In the genomic region with DNA sequence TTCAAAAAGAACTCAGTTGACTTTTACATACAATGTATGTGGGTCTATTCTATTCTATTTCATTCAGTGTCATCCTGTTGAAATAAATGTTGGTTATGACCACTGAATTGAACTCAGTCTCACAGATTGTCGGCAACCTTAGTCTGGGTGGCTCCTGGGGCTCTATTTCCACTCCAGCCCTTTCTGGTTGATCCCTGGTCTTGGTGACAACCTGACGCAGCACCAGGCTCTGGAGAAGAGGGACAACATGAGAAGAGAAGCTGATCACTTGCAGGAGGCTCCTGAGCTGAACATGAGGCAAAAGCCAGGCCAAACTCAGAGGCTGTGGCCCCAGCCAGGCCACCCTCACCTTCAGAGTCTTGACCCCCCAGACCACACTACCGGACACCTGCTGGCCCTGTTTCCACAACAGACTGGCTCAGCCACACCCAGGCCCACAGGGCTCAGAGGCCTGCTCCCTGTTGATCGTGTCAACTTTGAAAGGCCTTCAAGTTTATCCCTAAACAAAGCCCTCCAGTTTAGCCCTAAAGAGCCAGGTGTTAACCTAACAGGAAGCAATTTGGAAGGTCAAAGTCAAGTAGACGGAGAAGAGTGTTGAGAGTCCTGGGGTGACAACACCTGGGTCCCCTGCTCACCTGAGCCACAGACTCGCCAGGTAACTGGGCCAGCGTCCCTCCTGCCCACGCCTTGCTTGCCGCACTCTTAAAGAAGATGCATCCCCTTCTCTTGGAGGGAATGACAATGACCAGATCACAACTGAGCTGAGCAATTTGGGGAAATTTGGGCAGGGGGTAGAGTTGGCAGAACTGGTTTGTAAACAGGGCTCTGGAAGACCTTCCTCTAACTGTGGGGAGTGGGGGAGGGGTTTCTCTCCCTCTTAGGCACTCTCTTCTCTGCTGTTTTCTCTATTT, we compare ENCODE assay signal across 1 cellular context.
TF ChIP-seq lines count a peak whose summit lies in the region.

No MANE protein-coding gene starts in this region.

TF ChIP-seq in HepG2, 621 proteins besides CTCF, POLR2A, EP300 and RAD21 (continued from another document):
- TF ChIP-seq RFX5 (IDR thresholded peaks at IDR 0.05; ENCODE audit: low read depth, low read length), result no peak
- TF ChIP-seq, protein P1, sequence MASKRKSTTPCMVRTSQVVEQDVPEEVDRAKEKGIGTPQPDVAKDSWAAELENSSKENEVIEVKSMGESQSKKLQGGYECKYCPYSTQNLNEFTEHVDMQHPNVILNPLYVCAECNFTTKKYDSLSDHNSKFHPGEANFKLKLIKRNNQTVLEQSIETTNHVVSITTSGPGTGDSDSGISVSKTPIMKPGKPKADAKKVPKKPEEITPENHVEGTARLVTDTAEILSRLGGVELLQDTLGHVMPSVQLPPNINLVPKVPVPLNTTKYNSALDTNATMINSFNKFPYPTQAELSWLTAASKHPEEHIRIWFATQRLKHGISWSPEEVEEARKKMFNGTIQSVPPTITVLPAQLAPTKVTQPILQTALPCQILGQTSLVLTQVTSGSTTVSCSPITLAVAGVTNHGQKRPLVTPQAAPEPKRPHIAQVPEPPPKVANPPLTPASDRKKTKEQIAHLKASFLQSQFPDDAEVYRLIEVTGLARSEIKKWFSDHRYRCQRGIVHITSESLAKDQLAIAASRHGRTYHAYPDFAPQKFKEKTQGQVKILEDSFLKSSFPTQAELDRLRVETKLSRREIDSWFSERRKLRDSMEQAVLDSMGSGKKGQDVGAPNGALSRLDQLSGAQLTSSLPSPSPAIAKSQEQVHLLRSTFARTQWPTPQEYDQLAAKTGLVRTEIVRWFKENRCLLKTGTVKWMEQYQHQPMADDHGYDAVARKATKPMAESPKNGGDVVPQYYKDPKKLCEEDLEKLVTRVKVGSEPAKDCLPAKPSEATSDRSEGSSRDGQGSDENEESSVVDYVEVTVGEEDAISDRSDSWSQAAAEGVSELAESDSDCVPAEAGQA (IDR thresholded peaks at IDR 0.05; ENCODE audit: low read depth), result no peak
- TF ChIP-seq, protein P1 (CRISPR knock-in tag; IDR thresholded peaks at IDR 0.05; ENCODE audit: borderline replicate concordance), result no peak
- TF ChIP-seq ZFAT (CRISPR knock-in tag; conservative IDR thresholded peaks at IDR 0.05), result no peak
- TF ChIP-seq, protein P2, sequence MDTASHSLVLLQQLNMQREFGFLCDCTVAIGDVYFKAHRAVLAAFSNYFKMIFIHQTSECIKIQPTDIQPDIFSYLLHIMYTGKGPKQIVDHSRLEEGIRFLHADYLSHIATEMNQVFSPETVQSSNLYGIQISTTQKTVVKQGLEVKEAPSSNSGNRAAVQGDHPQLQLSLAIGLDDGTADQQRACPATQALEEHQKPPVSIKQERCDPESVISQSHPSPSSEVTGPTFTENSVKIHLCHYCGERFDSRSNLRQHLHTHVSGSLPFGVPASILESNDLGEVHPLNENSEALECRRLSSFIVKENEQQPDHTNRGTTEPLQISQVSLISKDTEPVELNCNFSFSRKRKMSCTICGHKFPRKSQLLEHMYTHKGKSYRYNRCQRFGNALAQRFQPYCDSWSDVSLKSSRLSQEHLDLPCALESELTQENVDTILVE (CRISPR knock-in tag; IDR thresholded peaks at IDR 0.05), result no peak
- no peak for TF ChIP-seq HNRNPLL (IDR thresholded peaks at IDR 0.05; ENCODE audit: low read depth, low read length, poor library complexity, severe bottlenecking)
- no peak for TF ChIP-seq SIN3A (IDR thresholded peaks at IDR 0.05; ENCODE audit: borderline replicate concordance, low read depth, low read length)
- TF ChIP-seq, protein P3, sequence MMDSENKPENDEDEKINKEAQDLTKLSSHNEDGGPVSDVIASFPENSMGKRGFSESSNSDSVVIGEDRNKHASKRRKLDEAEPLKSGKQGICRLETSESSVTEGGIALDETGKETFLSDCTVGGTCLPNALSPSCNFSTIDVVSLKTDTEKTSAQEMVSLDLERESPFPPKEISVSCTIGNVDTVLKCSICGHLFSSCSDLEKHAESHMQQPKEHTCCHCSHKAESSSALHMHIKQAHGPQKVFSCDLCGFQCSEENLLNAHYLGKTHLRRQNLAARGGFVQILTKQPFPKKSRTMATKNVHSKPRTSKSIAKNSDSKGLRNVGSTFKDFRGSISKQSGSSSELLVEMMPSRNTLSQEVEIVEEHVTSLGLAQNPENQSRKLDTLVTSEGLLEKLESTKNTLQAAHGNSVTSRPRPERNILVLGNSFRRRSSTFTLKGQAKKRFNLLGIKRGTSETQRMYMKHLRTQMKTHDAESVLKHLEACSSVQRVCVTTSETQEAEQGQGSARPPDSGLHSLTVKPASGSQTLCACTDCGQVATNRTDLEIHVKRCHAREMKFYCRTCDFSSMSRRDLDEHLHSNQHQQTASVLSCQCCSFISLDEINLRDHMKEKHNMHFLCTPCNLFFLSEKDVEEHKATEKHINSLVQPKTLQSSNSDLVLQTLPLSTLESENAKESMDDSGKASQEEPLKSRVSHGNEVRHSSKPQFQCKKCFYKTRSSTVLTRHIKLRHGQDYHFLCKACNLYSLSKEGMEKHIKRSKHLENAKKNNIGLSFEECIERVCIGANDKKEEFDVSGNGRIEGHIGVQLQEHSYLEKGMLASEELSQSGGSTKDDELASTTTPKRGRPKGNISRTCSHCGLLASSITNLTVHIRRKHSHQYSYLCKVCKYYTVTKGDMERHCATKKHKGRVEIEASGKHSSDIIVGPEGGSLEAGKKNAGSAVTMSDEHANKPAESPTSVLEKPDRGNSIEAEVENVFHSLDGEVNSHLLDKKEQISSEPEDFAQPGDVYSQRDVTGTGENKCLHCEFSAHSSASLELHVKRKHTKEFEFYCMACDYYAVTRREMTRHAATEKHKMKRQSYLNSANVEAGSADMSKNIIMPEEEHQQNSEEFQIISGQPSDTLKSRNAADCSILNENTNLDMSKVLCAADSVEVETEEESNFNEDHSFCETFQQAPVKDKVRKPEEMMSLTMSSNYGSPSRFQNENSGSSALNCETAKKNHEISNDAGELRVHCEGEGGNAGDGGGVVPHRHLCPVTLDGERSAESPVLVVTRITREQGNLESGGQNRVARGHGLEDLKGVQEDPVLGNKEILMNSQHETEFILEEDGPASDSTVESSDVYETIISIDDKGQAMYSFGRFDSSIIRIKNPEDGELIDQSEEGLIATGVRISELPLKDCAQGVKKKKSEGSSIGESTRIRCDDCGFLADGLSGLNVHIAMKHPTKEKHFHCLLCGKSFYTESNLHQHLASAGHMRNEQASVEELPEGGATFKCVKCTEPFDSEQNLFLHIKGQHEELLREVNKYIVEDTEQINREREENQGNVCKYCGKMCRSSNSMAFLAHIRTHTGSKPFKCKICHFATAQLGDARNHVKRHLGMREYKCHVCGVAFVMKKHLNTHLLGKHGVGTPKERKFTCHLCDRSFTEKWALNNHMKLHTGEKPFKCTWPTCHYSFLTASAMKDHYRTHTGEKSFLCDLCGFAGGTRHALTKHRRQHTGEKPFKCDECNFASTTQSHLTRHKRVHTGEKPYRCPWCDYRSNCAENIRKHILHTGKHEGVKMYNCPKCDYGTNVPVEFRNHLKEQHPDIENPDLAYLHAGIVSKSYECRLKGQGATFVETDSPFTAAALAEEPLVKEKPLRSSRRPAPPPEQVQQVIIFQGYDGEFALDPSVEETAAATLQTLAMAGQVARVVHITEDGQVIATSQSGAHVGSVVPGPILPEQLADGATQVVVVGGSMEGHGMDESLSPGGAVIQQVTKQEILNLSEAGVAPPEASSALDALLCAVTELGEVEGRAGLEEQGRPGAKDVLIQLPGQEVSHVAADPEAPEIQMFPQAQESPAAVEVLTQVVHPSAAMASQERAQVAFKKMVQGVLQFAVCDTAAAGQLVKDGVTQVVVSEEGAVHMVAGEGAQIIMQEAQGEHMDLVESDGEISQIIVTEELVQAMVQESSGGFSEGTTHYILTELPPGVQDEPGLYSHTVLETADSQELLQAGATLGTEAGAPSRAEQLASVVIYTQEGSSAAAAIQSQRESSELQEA (CRISPR knock-in tag; IDR thresholded peaks at IDR 0.05; ENCODE audit: not compliant biosample characterization), result no peak
- TF ChIP-seq MBNL3 (CRISPR knock-in tag; conservative IDR thresholded peaks at IDR 0.05), result no peak
- no peak for TF ChIP-seq ZNF7 (CRISPR knock-in tag; IDR thresholded peaks at IDR 0.05)
- no peak for TF ChIP-seq REPIN1 (CRISPR knock-in tag; IDR thresholded peaks at IDR 0.05; ENCODE audit: borderline replicate concordance, low read depth)
- TF ChIP-seq CENPX (CRISPR knock-in tag; IDR thresholded peaks at IDR 0.05), result no peak
- TF ChIP-seq RARG (CRISPR knock-in tag; IDR thresholded peaks at IDR 0.05; ENCODE audit: low read depth), result no peak
